ENCODE assay signal across 21 cellular contexts in genomic region chr2:30605184-30605583, GRCh38.
"Had no signal": no experiment of that assay in that cellular context is flagged by ENCODE, and none has a peak within 500 bp of the region (broad histone marks: within the 10 kb centered on the region; RNA-seq: fewer than 3 reads in every experiment).

No MANE protein-coding gene starts in this region.

- H3K27me3 Mint-ChIP-seq: activated CD4-positive, alpha-beta T cell treated with anti-CD3 and anti-CD28 coated beads for 36 hours; activated CD8-positive, alpha-beta T cell treated with anti-CD3 and anti-CD28 coated beads for 36 hours; activated naive CD4-positive, alpha-beta T cell treated with anti-CD3 and anti-CD28 coated beads, Interleukin-2, amount 50 U/mL, for 24 hours; T-helper 17 cell had no signal

- H3K4me3 Mint-ChIP-seq: activated CD4-positive, alpha-beta T cell treated with anti-CD3 and anti-CD28 coated beads for 36 hours; activated CD8-positive, alpha-beta T cell treated with anti-CD3 and anti-CD28 coated beads for 36 hours; activated naive CD4-positive, alpha-beta T cell treated with anti-CD3 and anti-CD28 coated beads, Interleukin-2, amount 50 U/mL, for 24 hours; T-helper 17 cell had no signal

- H3K4me1 ChIP-seq: breast epithelium had no signal

- ATAC-seq: activated CD4-positive, alpha-beta T cell treated with anti-CD3 and anti-CD28 coated beads for 36 hours; activated CD8-positive, alpha-beta T cell treated with anti-CD3 and anti-CD28 coated beads for 36 hours; T-helper 17 cell had no signal

- H3K36me3 ChIP-seq: breast epithelium had no signal

- H3K27me3 ChIP-seq: breast epithelium, MG63 had no signal

- H3K9me3 ChIP-seq: breast epithelium had no signal

- H3K27ac Mint-ChIP-seq: activated CD4-positive, alpha-beta T cell treated with anti-CD3 and anti-CD28 coated beads for 36 hours; activated CD8-positive, alpha-beta T cell treated with anti-CD3 and anti-CD28 coated beads for 36 hours; activated naive CD4-positive, alpha-beta T cell treated with anti-CD3 and anti-CD28 coated beads, Interleukin-2, amount 50 U/mL, for 24 hours; T-helper 17 cell had no signal

- H3K4me3 ChIP-seq: breast epithelium, MG63, PC-9 had no signal

- H3K4me1 Mint-ChIP-seq: activated CD4-positive, alpha-beta T cell treated with anti-CD3 and anti-CD28 coated beads for 36 hours; activated naive CD4-positive, alpha-beta T cell treated with anti-CD3 and anti-CD28 coated beads, Interleukin-2, amount 50 U/mL, for 24 hours; T-helper 17 cell had no signal

- H3K27ac ChIP-seq: breast epithelium, PC-9 had no signal

- DNase-seq: activated CD4-positive, alpha-beta T cell treated with anti-CD3 and anti-CD28 coated beads for 36 hours; activated CD4-positive, alpha-beta T cell treated with anti-CD3 and anti-CD28 coated beads, Interleukin-2, amount 50 U/mL, for 1 hour; activated CD8-positive, alpha-beta memory T cell treated with anti-CD3 and anti-CD28 coated beads, Interleukin-2, amount 50 U/mL, for 4 hours; activated CD8-positive, alpha-beta T cell treated with anti-CD3 and anti-CD28 coated beads for 36 hours; activated naive CD4-positive, alpha-beta T cell; aorta; caudate nucleus; MG63; MV-4-11; NCI-H1417 treated with DMSO at 0.1 percent for 48 hours; NCI-H1694 treated with DMSO at 0.1 percent for 48 hours; NCI-H2029 treated with DMSO at 0.1 percent for 48 hours; NCI-H345; NCI-H510A; NCI-H526 treated with DMSO at 0.1 percent for 48 hours; PC-9; SHP77 treated with DMSO at 0.1 percent for 48 hours; T-helper 17 cell; T-helper 9 cell had no signal
